In genomic region chr4:168811793-168812651, GRCh38 we compare ENCODE assay signal across 10 cellular contexts.
A peak's percentile ranks its signal among the peaks of the same experiment; 100 is the strongest.
DNase-seq lines count a peak whose midpoint lies in the region.
"Had no signal": no experiment of that assay in that cellular context is flagged by ENCODE, and none has a peak within 500 bp of the region (broad histone marks: within the 10 kb centered on the region; RNA-seq: fewer than 3 reads in every experiment).

No MANE protein-coding gene starts in this region.

- H3K4ac ChIP-seq in trophoblast cell (ENCODE audit: low read depth, low read length): no peak overlapping the region

- H3K36me3 ChIP-seq in SJSA1 (no peaks in the 10 kb centered on the region), trophoblast cell (ENCODE audit: control insufficient read depth in 1 of 2, insufficient read depth in 2 of 2, low read length in 2 of 2) (peaks cover 0 to 2% of the 10 kb centered on the region in 2 experiments)
- H3K36me3 ChIP-seq: BE2C had no signal

- H4K91ac ChIP-seq in trophoblast cell (ENCODE audit: low read depth, low read length): peak overlapping the region; percentile 63

- H3K23ac ChIP-seq in trophoblast cell (ENCODE audit: low read length): no peak overlapping the region

- DNase-seq in AG08396 (ENCODE audit: low spot score) (peak; percentile 40), SJSA1 (ENCODE audit: low read depth in 1 of 2, low spot score in 2 of 2) (peak; percentile 55 to 74), fibroblast of gingiva (ENCODE audit: low read depth) (peak; percentile 63), trophoblast cell (peak; percentile 30 to 77), NK-92 (lab: John Stamatoyannopoulos, UW; ENCODE audit: unreplicated experiment) (no peak), DMS153 treated with DMSO at 0.1 percent for 48 hours (lab: John Stamatoyannopoulos, UW; ENCODE audit: unreplicated experiment) (no peak), posterior vena cava (ENCODE audit: low spot score) (no peak), GM19238 (ENCODE audit: insufficient read length, low spot score) (no peak)
- DNase-seq: activated CD4-positive, alpha-beta T cell treated with anti-CD3 and anti-CD28 coated beads, Interleukin-2, amount 10 ng/mL, durations not matched to agents 7 days and 5 days; BE2C had no signal

- no peak overlapping the region for H4K8ac ChIP-seq in trophoblast cell (ENCODE audit: low read depth, low read length)

- H4K12ac ChIP-seq in trophoblast cell (ENCODE audit: low read depth, low read length): no peak overlapping the region

- no peak overlapping the region for H2BK12ac ChIP-seq in trophoblast cell (ENCODE audit: low read length)

- H2BK5ac ChIP-seq in trophoblast cell (ENCODE audit: low read depth, low read length, poor library complexity): peak overlapping the region; percentile 91

- peaks cover 16% of the 10 kb centered on the region for H3K79me1 ChIP-seq in trophoblast cell (ENCODE audit: low read length)

- no peak overlapping the region for H3K18ac ChIP-seq in trophoblast cell (ENCODE audit: low read length)

- intact Hi-C loops in posterior vena cava (cut with DNase I): loop anchor here in 1 of 2 donors (5.0 to 10.0 kb wide), 2 partner anchors 47 to 95 kb away; no protein-coding TSS in a partner anchor

- H2BK120ac ChIP-seq in trophoblast cell (ENCODE audit: insufficient read depth, low read length, poor library complexity): no peak overlapping the region

- H3K4me3 ChIP-seq in SJSA1 (no peak overlapping the region), trophoblast cell (ENCODE audit: low read depth, low read length) (no peak overlapping the region)

- peak overlapping the region; percentile 67 for H3K27ac ChIP-seq in SJSA1
- H3K27ac ChIP-seq in trophoblast cell (ENCODE audit: low read depth, low read length): peak overlapping the region; percentile 86

- peaks cover 5% of the 10 kb centered on the region for H3K79me2 ChIP-seq in trophoblast cell (ENCODE audit: control insufficient read depth, insufficient read depth, low read length, poor library complexity)

- no peak overlapping the region for H2AK5ac ChIP-seq in trophoblast cell (ENCODE audit: low read length)

- no CpG with 5 or more reads among the region's 9 CpGs for WGBS in trophoblast cell (ENCODE audit: extremely low coverage, insufficient coverage, insufficient read length)

- H3K9ac ChIP-seq in trophoblast cell (ENCODE audit: low read length): no peak overlapping the region

- peak overlapping the region; percentile 25 for H3K4me2 ChIP-seq in trophoblast cell (ENCODE audit: low read length)

- H3K4me1 ChIP-seq in SJSA1 (replicated peaks) (peaks cover 55% of the 10 kb centered on the region), trophoblast cell (ENCODE audit: control insufficient read depth in 1 of 2, insufficient read depth in 2 of 2, low read length in 2 of 2) (peaks cover 12 to 22% of the 10 kb centered on the region in 2 experiments)

- H3K14ac ChIP-seq in trophoblast cell (ENCODE audit: low read length): no peak overlapping the region

- H2AFZ ChIP-seq in trophoblast cell (ENCODE audit: insufficient read depth, low read length, poor library complexity): no peak overlapping the region

- H3K9me3 ChIP-seq in SJSA1 (replicated peaks) (no peaks in the 10 kb centered on the region), trophoblast cell (ENCODE audit: insufficient read depth, low read depth, low read length) (no peaks in the 10 kb centered on the region)
- H3K9me3 ChIP-seq: BE2C had no signal

- H3K27me3 ChIP-seq in SJSA1 (replicated peaks) (no peaks in the 10 kb centered on the region), trophoblast cell (ENCODE audit: insufficient read depth, low read length) (no peaks in the 10 kb centered on the region)
- H3K27me3 ChIP-seq: BE2C had no signal

Comparison
In these comparisons a context has a peak if more than half of its experiments do, and no peak if none do; other contexts are left out.
1. DNase-seq: peak in AG08396 (single experiment), SJSA1 (2 of 2), fibroblast of gingiva (single experiment) and trophoblast cell (2 of 2); none in NK-92 (single experiment), DMS153 treated with DMSO at 0.1 percent for 48 hours (single experiment), posterior vena cava (single experiment) and GM19238 (single experiment).